ENCODE assay signal across 8 cellular contexts in genomic region chr1:212415107-212415841, GRCh38. TPM values are rescaled to one million over a fixed set of nuclear protein-coding genes. Genes with fewer than 3 reads are reported as not detected.
DNase-seq lines count a peak whose midpoint lies in the region; ATAC-seq and TF ChIP-seq lines count a peak whose summit lies in the region.

No MANE protein-coding gene starts in this region.

- H3K27me3 Mint-ChIP-seq in central memory CD8-positive, alpha-beta T cell: no peaks in the 10 kb centered on the region
- no peaks in the 10 kb centered on the region for H3K27me3 Mint-ChIP-seq in naive B cell

- peak overlapping the region; percentile 63 for H3K27ac Mint-ChIP-seq in central memory CD8-positive, alpha-beta T cell (ENCODE audit: low read depth)
- H3K27ac Mint-ChIP-seq in naive B cell: peak overlapping the region; percentile 88 to 99 (median 97)

- peak overlapping the region; percentile 99 for H3K4me3 Mint-ChIP-seq in central memory CD8-positive, alpha-beta T cell
- H3K4me3 Mint-ChIP-seq in naive B cell: peak overlapping the region; percentile 82 to 100 (median 98)

- H3K9me3 ChIP-seq in DOHH2 (ENCODE audit: control insufficient read depth, insufficient read depth, low read length): no peaks in the 10 kb centered on the region

- H3K36me3 Mint-ChIP-seq in central memory CD8-positive, alpha-beta T cell (ENCODE audit: insufficient read depth): peaks cover 7% of the 10 kb centered on the region
- peaks cover 0 to 10% of the 10 kb centered on the region in 2 donors for H3K36me3 Mint-ChIP-seq in naive B cell

- no peak for TF ChIP-seq CTCF in DOHH2 (IDR thresholded peaks at IDR 0.05; ENCODE audit: low read depth, low read length, poor library complexity, severe bottlenecking)

- peaks cover 37% of the 10 kb centered on the region for H3K79me2 ChIP-seq in DOHH2 (ENCODE audit: control insufficient read depth, low read length)

- DNase-seq in NAMALWA (ENCODE audit: low spot score) (peak; percentile 43), naive B cell (no peak), NCI-H774 (lab: John Stamatoyannopoulos, UW) (no peak)
- DNase-seq in central memory CD8-positive, alpha-beta T cell (ENCODE audit: low spot score in 2 of 2): no peak

- peak overlapping the region; percentile 76 for H3K4me2 ChIP-seq in DOHH2 (ENCODE audit: low read length)

- peaks cover 31% of the 10 kb centered on the region for H3K4me1 ChIP-seq in DOHH2 (ENCODE audit: control insufficient read depth, low read length)

- peaks cover 25% of the 10 kb centered on the region for H3K36me3 ChIP-seq in DOHH2 (ENCODE audit: control insufficient read depth, low read length)

- H4K20me1 ChIP-seq in DOHH2 (ENCODE audit: control insufficient read depth, insufficient read depth, low read depth, low read length): no peaks in the 10 kb centered on the region; the same call in 1 of the 2 replicates

- H3K4me3 ChIP-seq in DOHH2 (ENCODE audit: low read length): peak overlapping the region; percentile 80

- no peaks in the 10 kb centered on the region for H3F3A ChIP-seq in DOHH2 (ENCODE audit: control insufficient read depth, insufficient read depth)

- H3K9me2 ChIP-seq in DOHH2 (replicated peaks; ENCODE audit: control insufficient read depth, low read length): no peaks in the 10 kb centered on the region

- H3K27ac ChIP-seq in DOHH2 (ENCODE audit: low read depth, low read length): peak overlapping the region; percentile 52

- H3K4me1 Mint-ChIP-seq in central memory CD8-positive, alpha-beta T cell: peaks cover 24% of the 10 kb centered on the region
- H3K4me1 Mint-ChIP-seq in naive B cell: peaks cover 22 to 57% (median 44%) of the 10 kb centered on the region in 3 donors

- no peak for ATAC-seq in central memory CD8-positive, alpha-beta T cell (replicated peaks; ENCODE audit: extremely low read depth, poor library complexity, severe bottlenecking)
- no peak for ATAC-seq in naive B cell (ENCODE audit: low read depth in 2 of 2)
- no peak for ATAC-seq in GM21367 (IDR thresholded peaks at IDR 0.05; ENCODE audit: unreplicated experiment)
- ATAC-seq in HG03159 (IDR thresholded peaks at IDR 0.05; ENCODE audit: unreplicated experiment): no peak
- no peak for ATAC-seq in GM19023 (IDR thresholded peaks at IDR 0.05; ENCODE audit: unreplicated experiment)

- no peaks in the 10 kb centered on the region for H3K27me3 ChIP-seq in DOHH2 (ENCODE audit: control insufficient read depth, low read length)

- H3K9me3 Mint-ChIP-seq in central memory CD8-positive, alpha-beta T cell: no peaks in the 10 kb centered on the region
- peaks cover 0 to 3% (median 0%) of the 10 kb centered on the region in 7 donors for H3K9me3 Mint-ChIP-seq in naive B cell

RNA-seq across cellular contexts. Expression of gene PACC1, which starts 0.6 kb away (rescaled TPM):
- polyA plus RNA-seq in naive B cell (ENCODE audit: low read depth in 6 of 6): 10 to 100 TPM; 14.1 to 20.8 (median 18.7) TPM

RNA-seq across cellular contexts. Expression of gene NENF, which starts 17.4 kb away (rescaled TPM):
- 10 to 100 TPM; 31.7 to 93.4 (median 64.3) TPM for polyA plus RNA-seq in naive B cell (ENCODE audit: low read depth in 6 of 6)
